ENCODE assay signal across 8 cellular contexts in the genomic region with DNA sequence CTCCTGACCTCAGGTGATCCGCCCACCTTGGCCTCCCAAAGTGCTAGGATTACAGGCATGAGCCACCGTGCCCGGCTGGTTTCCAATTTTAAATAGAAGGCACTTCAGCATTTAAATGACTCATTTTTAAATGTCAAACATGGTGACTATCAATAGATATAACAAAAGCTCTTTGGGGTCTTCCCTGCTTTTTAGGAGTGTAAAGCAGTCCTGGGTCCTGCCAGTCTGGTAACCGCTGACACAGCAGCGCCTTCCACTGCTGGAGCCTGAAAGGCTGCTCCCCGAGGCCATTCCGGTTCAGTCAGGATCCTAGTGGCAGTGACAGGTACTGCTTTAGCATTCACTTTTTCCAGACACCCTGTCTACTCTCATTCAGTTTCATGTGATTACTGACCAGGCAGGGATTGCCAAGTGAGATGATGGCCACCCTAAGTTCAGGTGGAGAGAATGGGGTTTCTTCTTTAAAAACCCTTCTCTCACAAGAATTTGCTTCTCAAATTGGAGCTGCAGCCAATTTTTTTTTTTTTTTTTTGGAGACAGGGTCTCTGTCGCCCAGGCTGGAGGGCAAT. TPM values are rescaled to one million over a fixed set of nuclear protein-coding genes. Genes with fewer than 3 reads are reported as not detected.
DNase-seq lines count a peak whose midpoint lies in the region; ATAC-seq, FAIRE-seq and TF ChIP-seq lines count a peak whose summit lies in the region.

No MANE protein-coding gene starts in this region.

- H3K4me1 Mint-ChIP-seq in neural progenitor cell = peaks cover 72% of the 10 kb centered on the region

- peaks cover 98% of the 10 kb centered on the region for H4K20me1 ChIP-seq in neural progenitor cell (ENCODE audit: low read depth)

- H3K4me3 Mint-ChIP-seq in neural progenitor cell = peak overlapping the region; percentile 72

- peaks cover 67% of the 10 kb centered on the region for H3K4me1 ChIP-seq in neural progenitor cell

- no peak overlapping the region for H3K9ac ChIP-seq in neural progenitor cell

- no peaks in the 10 kb centered on the region for H3K9me3 Mint-ChIP-seq in neural progenitor cell

- H3K27ac ChIP-seq in neural progenitor cell = no peak overlapping the region

- no peak overlapping the region for H3K4me3 ChIP-seq in neural progenitor cell

- ATAC-seq in HG03108 (IDR thresholded peaks at IDR 0.05; ENCODE audit: unreplicated experiment) = no peak
- ATAC-seq in HG02852 (IDR thresholded peaks at IDR 0.05; ENCODE audit: unreplicated experiment) = no peak

- H3K27me3 Mint-ChIP-seq in neural progenitor cell (ENCODE audit: insufficient read depth, low read depth) = peaks cover 2% of the 10 kb centered on the region

- H2AFZ ChIP-seq in neural progenitor cell (replicated peaks) = no peak overlapping the region

- no peak overlapping the region for H3K4me2 ChIP-seq in neural progenitor cell

- no peaks in the 10 kb centered on the region for H3K27me3 ChIP-seq in neural progenitor cell

- H3K79me2 ChIP-seq in neural progenitor cell (ENCODE audit: low read depth) = peaks cover 100% of the 10 kb centered on the region

- H3F3A ChIP-seq in neural progenitor cell (ENCODE audit: low read depth) = peaks cover 45% of the 10 kb centered on the region

- peak; percentile 68 for FAIRE-seq in GM19239 (lab: Jason Lieb, UNC)

- H3K27ac Mint-ChIP-seq in neural progenitor cell = no peak overlapping the region

- DNase-seq in AG09319 (ENCODE audit: extremely low read depth, low read depth) (no peak), GM19239 (ENCODE audit: insufficient read length, low spot score) (no peak), NCI-H748 treated with DMSO at 0.1 percent for 48 hours (lab: John Stamatoyannopoulos, UW) (peak; percentile 7), epidermal melanocyte (ENCODE audit: insufficient read length, low spot score) (peak; percentile 48), neural progenitor cell (ENCODE audit: low spot score) (peak; percentile 85)
- DNase-seq in activated CD8-positive, alpha-beta memory T cell treated with anti-CD3 and anti-CD28 coated beads for 24 hours = peak; percentile 70

- H3K9me3 ChIP-seq in neural progenitor cell (ENCODE audit: low read depth) = no peaks in the 10 kb centered on the region

- H3K36me3 ChIP-seq in neural progenitor cell = no peaks in the 10 kb centered on the region

- TF ChIP-seq CTCF in AG09319 (IDR thresholded peaks at IDR 0.05; ENCODE audit: low read depth, low read length) (peak; percentile 32), neural progenitor cell (IDR thresholded peaks at IDR 0.05) (peak; percentile 63)

- H3K36me3 Mint-ChIP-seq in neural progenitor cell = no peaks in the 10 kb centered on the region

RNA-seq across cellular contexts. Expression of a gene that starts 5.1 kb away (rescaled TPM):
- 64.5 and 68.5 TPM in 2 replicates for total RNA-seq in neural progenitor cell (ENCODE audit: low replicate concordance)

RNA-seq across cellular contexts. Expression of a gene that starts 16.7 kb away (rescaled TPM):
- 48.7 and 50.0 TPM in 2 replicates for total RNA-seq in neural progenitor cell (ENCODE audit: low replicate concordance)

RNA-seq across cellular contexts. Expression of a gene that starts 31.3 kb away (rescaled TPM):
- total RNA-seq in neural progenitor cell (ENCODE audit: low replicate concordance) = 0.17 and 0.74 TPM in 2 replicates

RNA-seq across cellular contexts. Expression of a gene that starts 59.6 kb away (rescaled TPM):
- total RNA-seq in neural progenitor cell (ENCODE audit: low replicate concordance) = 29.1 and 36.3 TPM in 2 replicates

Comparison
In these comparisons a context has a peak if more than half of its experiments do, and no peak if none do; other contexts are left out.
1. DNase-seq: peak in NCI-H748 treated with DMSO at 0.1 percent for 48 hours (single experiment), activated CD8-positive, alpha-beta memory T cell treated with anti-CD3 and anti-CD28 coated beads for 24 hours (single experiment), epidermal melanocyte (single experiment) and neural progenitor cell (single experiment); none in AG09319 (single experiment) and GM19239 (single experiment).